ENCODE assay signal across 30 cellular contexts in genomic region chr6:121453191-121453590, GRCh38. TPM values are rescaled to one million over a fixed set of nuclear protein-coding genes. Genes with fewer than 3 reads are reported as not detected.
"Had no signal": no experiment of that assay in that cellular context is flagged by ENCODE, and none has a peak within 500 bp of the region (broad histone marks: within the 10 kb centered on the region; RNA-seq: fewer than 3 reads in every experiment).

No MANE protein-coding gene starts in this region.

- DNase-seq: activated CD4-positive, alpha-beta memory T cell treated with anti-CD3 and anti-CD28 coated beads for 36 hours; activated CD4-positive, alpha-beta T cell treated with anti-CD3 and anti-CD28 coated beads, Interleukin-2, amount 10 ng/mL, durations not matched to agents 7 days and 5 days; activated CD8-positive, alpha-beta memory T cell treated with anti-CD3 and anti-CD28 coated beads, Interleukin-2, amount 50 U/mL, for 4 hours; activated effector memory CD4-positive, alpha-beta T cell treated with Interleukin-2 at 50 U/mL for 16 hours; activated naive CD4-positive, alpha-beta T cell treated with anti-CD3 and anti-CD28 coated beads, Interleukin-2, amount 10 ng/mL, durations not matched to agents 7 days and 5 days; activated naive CD8-positive, alpha-beta T cell treated with anti-CD3 and anti-CD28 coated beads, Interleukin-2, amount 50 U/mL, for 24 hours; activated T-cell treated with anti-CD3 and anti-CD28 coated beads for 4 hours; activated T-cell treated with anti-CD3 and anti-CD28 coated beads, Interleukin-2, amount 50 U/mL, for 4 hours; amniotic stem cell; aorta; Karpas-422; NCI-H1105; NCI-H1417 treated with DMSO at 0.1 percent for 48 hours; NCI-H187 treated with DMSO at 0.1 percent for 48 hours; NCI-H2081; NCI-H2171 treated with DMSO at 0.1 percent for 48 hours; NCI-H2227 treated with DMSO at 0.1 percent for 48 hours; NCI-H446 treated with DMSO at 0.1 percent for 48 hours; NCI-H524; NCI-H69; SHP77; SJCRH30; T1000 had no signal

- H3K27me3 Mint-ChIP-seq: activated CD4-positive, alpha-beta T cell treated with anti-CD3 and anti-CD28 coated beads, Interleukin-2, amount 10 ng/mL, durations not matched to agents 7 days and 5 days; activated naive CD4-positive, alpha-beta T cell treated with anti-CD3 and anti-CD28 coated beads, Interleukin-2, amount 10 ng/mL, durations not matched to agents 7 days and 5 days; activated naive CD8-positive, alpha-beta T cell; activated naive CD8-positive, alpha-beta T cell treated with anti-CD3 and anti-CD28 coated beads, Interleukin-2, amount 50 U/mL, for 24 hours; central memory CD8-positive, alpha-beta T cell had no signal

- H3K9me3 Mint-ChIP-seq: activated CD4-positive, alpha-beta memory T cell treated with anti-CD3 and anti-CD28 coated beads for 36 hours; activated CD4-positive, alpha-beta T cell treated with anti-CD3 and anti-CD28 coated beads, Interleukin-2, amount 10 ng/mL, durations not matched to agents 7 days and 5 days; activated naive CD4-positive, alpha-beta T cell treated with anti-CD3 and anti-CD28 coated beads, Interleukin-2, amount 10 ng/mL, durations not matched to agents 7 days and 5 days; activated naive CD8-positive, alpha-beta T cell treated with anti-CD3 and anti-CD28 coated beads, Interleukin-2, amount 50 U/mL, for 24 hours; activated T-cell treated with anti-CD3 and anti-CD28 coated beads, Interleukin-2, amount 50 U/mL, for 4 hours; activated T-helper 1 cell treated with anti-CD3 and anti-CD28 coated beads, Interleukin-12 subunit alpha, Interleukin-12 subunit beta, Interleukin-2, Interleukin-4 antibody, amounts not matched to agents 30 ng/mL and 10 ng/mL and 1 ng/mL, durations not matched to agents 14 hours and 24 hours and 36 hours; central memory CD8-positive, alpha-beta T cell had no signal

- H3K27me3 ChIP-seq: cardiac muscle cell, SJCRH30 had no signal

- H3K4me1 ChIP-seq: SJCRH30 had no signal

- H3K36me3 ChIP-seq: SJCRH30 had no signal

- H3K4me3 ChIP-seq: cardiac muscle cell, SJCRH30, SK-N-MC had no signal

- H3K27ac Mint-ChIP-seq: activated CD4-positive, alpha-beta memory T cell treated with anti-CD3 and anti-CD28 coated beads for 36 hours; activated CD4-positive, alpha-beta T cell treated with anti-CD3 and anti-CD28 coated beads, Interleukin-2, amount 10 ng/mL, durations not matched to agents 7 days and 5 days; activated naive CD4-positive, alpha-beta T cell treated with anti-CD3 and anti-CD28 coated beads, Interleukin-2, amount 10 ng/mL, durations not matched to agents 7 days and 5 days; activated naive CD8-positive, alpha-beta T cell; activated naive CD8-positive, alpha-beta T cell treated with anti-CD3 and anti-CD28 coated beads, Interleukin-2, amount 50 U/mL, for 24 hours; activated T-helper 1 cell treated with anti-CD3 and anti-CD28 coated beads, Interleukin-12 subunit alpha, Interleukin-12 subunit beta, Interleukin-2, Interleukin-4 antibody, amounts not matched to agents 30 ng/mL and 10 ng/mL and 1 ng/mL, durations not matched to agents 14 hours and 24 hours and 36 hours had no signal

- H3K4me3 Mint-ChIP-seq: activated CD4-positive, alpha-beta memory T cell treated with anti-CD3 and anti-CD28 coated beads for 36 hours; activated CD4-positive, alpha-beta T cell treated with anti-CD3 and anti-CD28 coated beads, Interleukin-2, amount 10 ng/mL, durations not matched to agents 7 days and 5 days; activated naive CD4-positive, alpha-beta T cell treated with anti-CD3 and anti-CD28 coated beads, Interleukin-2, amount 10 ng/mL, durations not matched to agents 7 days and 5 days; activated naive CD8-positive, alpha-beta T cell; activated naive CD8-positive, alpha-beta T cell treated with anti-CD3 and anti-CD28 coated beads, Interleukin-2, amount 50 U/mL, for 24 hours; activated T-cell treated with anti-CD3 and anti-CD28 coated beads, Interleukin-2, amount 50 U/mL, for 4 hours; activated T-helper 1 cell treated with anti-CD3 and anti-CD28 coated beads, Interleukin-12 subunit alpha, Interleukin-12 subunit beta, Interleukin-2, Interleukin-4 antibody, amounts not matched to agents 30 ng/mL and 10 ng/mL and 1 ng/mL, durations not matched to agents 14 hours and 24 hours and 36 hours; central memory CD8-positive, alpha-beta T cell had no signal

- H3K4me1 Mint-ChIP-seq: activated CD4-positive, alpha-beta T cell treated with anti-CD3 and anti-CD28 coated beads, Interleukin-2, amount 10 ng/mL, durations not matched to agents 7 days and 5 days; activated naive CD4-positive, alpha-beta T cell treated with anti-CD3 and anti-CD28 coated beads, Interleukin-2, amount 10 ng/mL, durations not matched to agents 7 days and 5 days; activated naive CD8-positive, alpha-beta T cell treated with anti-CD3 and anti-CD28 coated beads, Interleukin-2, amount 50 U/mL, for 24 hours; central memory CD8-positive, alpha-beta T cell had no signal

- H3K27ac ChIP-seq: cardiac muscle cell, SJCRH30 had no signal

- H3K9me3 ChIP-seq: SJCRH30 had no signal

- H3K36me3 Mint-ChIP-seq: activated CD4-positive, alpha-beta memory T cell treated with anti-CD3 and anti-CD28 coated beads for 36 hours; activated naive CD4-positive, alpha-beta T cell treated with anti-CD3 and anti-CD28 coated beads, Interleukin-2, amount 10 ng/mL, durations not matched to agents 7 days and 5 days; activated naive CD8-positive, alpha-beta T cell had no signal

RNA-seq across cellular contexts. Expression of gene GJA1, which starts 17.7 kb away (rescaled TPM):
- total RNA-seq: activated CD4-positive, alpha-beta memory T cell treated with anti-CD3 and anti-CD28 coated beads for 36 hours; activated CD4-positive, alpha-beta T cell treated with anti-CD3 and anti-CD28 coated beads, Interleukin-2, amount 10 ng/mL, durations not matched to agents 7 days and 5 days; activated T-helper 1 cell treated with anti-CD3 and anti-CD28 coated beads, Interleukin-12 subunit alpha, Interleukin-12 subunit beta, Interleukin-2, Interleukin-4 antibody, amounts not matched to agents 30 ng/mL and 10 ng/mL and 1 ng/mL, durations not matched to agents 14 hours and 24 hours and 36 hours; MCF 10A; T-helper 1 cell treated with Interleukin-12 subunit alpha and Interleukin-12 subunit beta and Interleukin-4 antibody, amounts not matched to agents 30 ng/mL and 1 ng/mL, for 36 hours had no signal
